ENCODE assay signal across 8 cellular contexts in the genomic region with DNA sequence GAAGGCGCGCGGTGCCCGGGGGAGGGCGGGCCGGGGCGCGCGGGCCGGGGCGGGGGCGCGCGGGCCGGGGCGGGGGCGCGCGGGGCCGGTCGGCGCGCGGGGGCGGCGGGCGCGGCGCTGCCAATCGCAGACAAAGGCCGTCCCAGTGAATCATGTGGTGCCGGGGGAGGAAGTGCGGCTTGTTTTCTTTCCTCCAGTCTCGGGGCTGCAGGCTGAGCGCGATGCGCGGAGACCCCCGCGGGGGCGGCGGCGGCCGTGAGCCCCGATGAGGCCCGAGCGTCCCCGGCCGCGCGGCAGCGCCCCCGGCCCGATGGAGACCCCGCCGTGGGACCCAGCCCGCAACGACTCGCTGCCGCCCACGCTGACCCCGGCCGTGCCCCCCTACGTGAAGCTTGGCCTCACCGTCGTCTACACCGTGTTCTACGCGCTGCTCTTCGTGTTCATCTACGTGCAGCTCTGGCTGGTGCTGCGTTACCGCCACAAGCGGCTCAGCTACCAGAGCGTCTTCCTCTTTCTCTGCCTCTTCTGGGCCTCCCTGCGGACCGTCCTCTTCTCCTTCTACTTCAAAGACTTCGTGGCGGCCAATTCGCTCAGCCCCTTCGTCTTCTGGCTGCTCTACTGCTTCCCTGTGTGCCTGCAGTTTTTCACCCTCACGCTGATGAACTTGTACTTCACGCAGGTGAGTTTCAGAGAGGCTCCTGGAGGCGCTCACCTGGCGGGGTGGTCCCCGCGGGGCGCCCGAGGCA. TPM values are rescaled to one million over a fixed set of nuclear protein-coding genes. Genes with fewer than 3 reads are reported as not detected.
DNase-seq lines count a peak whose midpoint lies in the region; ATAC-seq and TF ChIP-seq lines count a peak whose summit lies in the region.

A gene with protein sequence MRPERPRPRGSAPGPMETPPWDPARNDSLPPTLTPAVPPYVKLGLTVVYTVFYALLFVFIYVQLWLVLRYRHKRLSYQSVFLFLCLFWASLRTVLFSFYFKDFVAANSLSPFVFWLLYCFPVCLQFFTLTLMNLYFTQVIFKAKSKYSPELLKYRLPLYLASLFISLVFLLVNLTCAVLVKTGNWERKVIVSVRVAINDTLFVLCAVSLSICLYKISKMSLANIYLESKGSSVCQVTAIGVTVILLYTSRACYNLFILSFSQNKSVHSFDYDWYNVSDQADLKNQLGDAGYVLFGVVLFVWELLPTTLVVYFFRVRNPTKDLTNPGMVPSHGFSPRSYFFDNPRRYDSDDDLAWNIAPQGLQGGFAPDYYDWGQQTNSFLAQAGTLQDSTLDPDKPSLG (plus strand): TSS at position 182 of the 746 bp plus-strand sequence. CDS start 84 bp downstream, at position 266.

- CTCF ChIA-PET in CD4-positive, alpha-beta T cell (lab: Charles Lee), result no interaction called here

- peak in 1 of 2 donors; percentile 49 for TF ChIP-seq POLR2A in tibial nerve (IDR thresholded peaks at IDR 0.05)

- no peaks in the 10 kb centered on the region for H3K9me3 ChIP-seq in CD4-positive, alpha-beta T cell (ENCODE audit: control insufficient read depth, low read length)
- H3K9me3 ChIP-seq in osteoblast (ENCODE audit: low read depth, low read length) (no peaks in the 10 kb centered on the region), tibial nerve (no peaks in the 10 kb centered on the region)

- ATAC-seq in CD4-positive, alpha-beta T cell (ENCODE audit: poor library complexity), result peak; percentile 75
- ATAC-seq in GM19328 (IDR thresholded peaks at IDR 0.05; ENCODE audit: unreplicated experiment) (peak; percentile 49), HG03457 (IDR thresholded peaks at IDR 0.05; ENCODE audit: unreplicated experiment) (peak; percentile 53)

- peaks cover 36% of the 10 kb centered on the region for H3K4me1 Mint-ChIP-seq in CD4-positive, alpha-beta T cell (ENCODE audit: low read depth)
- peaks cover 17% of the 10 kb centered on the region for H3K4me1 Mint-ChIP-seq in glutamatergic neuron (ENCODE audit: low read depth, unreplicated experiment)

- peaks cover 18% of the 10 kb centered on the region for H3K4me1 ChIP-seq in osteoblast (ENCODE audit: insufficient read depth, low read length)
- peaks cover 0 to 52% (median 7%) of the 10 kb centered on the region in 4 donors for H3K4me1 ChIP-seq in tibial nerve

- peak within 1 kb of the TSS; percentile 100 for H3K4me3 Mint-ChIP-seq in CD4-positive, alpha-beta T cell
- peak within 1 kb of the TSS; percentile 99 for H3K4me3 Mint-ChIP-seq in glutamatergic neuron (ENCODE audit: unreplicated experiment)

- WGBS in tibial nerve, 2 donors, result 0% methylated on average over 29 to 38 of the region's 89 CpGs

- H3K27ac Mint-ChIP-seq in CD4-positive, alpha-beta T cell, result peak within 1 kb of the TSS; percentile 74
- peak within 1 kb of the TSS; percentile 98 for H3K27ac Mint-ChIP-seq in glutamatergic neuron (ENCODE audit: unreplicated experiment)

- POLR2A ChIA-PET in CD4-positive, alpha-beta T cell (lab: Charles Lee), result interaction anchor here (0.6 to 1.7 kb wide), 3 partner anchors 8 to 142 kb away, joined by 3 to 5 read pairs (median 3); no protein-coding TSS in a partner anchor

- no peak for TF ChIP-seq CTCF in CD4-positive, alpha-beta T cell (IDR thresholded peaks at IDR 0.05)
- TF ChIP-seq CTCF in glutamatergic neuron (IDR thresholded peaks at IDR 0.05; ENCODE audit: partially characterized antibody, unreplicated experiment) (no peak), osteoblast (IDR thresholded peaks at IDR 0.05; ENCODE audit: extremely low read depth, low read depth, low read length) (no peak), tibial nerve (IDR thresholded peaks at IDR 0.05) (no peak)

- H3K27me3 Mint-ChIP-seq in CD4-positive, alpha-beta T cell, result peaks cover 39% of the 10 kb centered on the region
- H3K27me3 Mint-ChIP-seq in glutamatergic neuron (ENCODE audit: unreplicated experiment), result peaks cover 25% of the 10 kb centered on the region

- H3K9me3 Mint-ChIP-seq in CD4-positive, alpha-beta T cell, result no peaks in the 10 kb centered on the region
- peaks cover 10% of the 10 kb centered on the region for H3K9me3 Mint-ChIP-seq in glutamatergic neuron (ENCODE audit: unreplicated experiment)

- peak; percentile 19 to 60 (median 38) for DNase-seq in CD4-positive, alpha-beta T cell
- peak; percentile 32 for DNase-seq in SIG-M5 (lab: John Stamatoyannopoulos, UW)
- peak; percentile 61 for DNase-seq in activated naive CD4-positive, alpha-beta T cell treated with anti-CD3 and anti-CD28 coated beads, Interleukin-2, amount 50 U/mL, for 16 hours
- DNase-seq in glutamatergic neuron, result peak; percentile 53
- DNase-seq in osteoblast (ENCODE audit: insufficient read length, low spot score, missing footprints), result peak; percentile 98
- peak in 1 of 2 donors; percentile 26 for DNase-seq in tibial nerve (ENCODE audit: low spot score in 2 of 2)

- peak within 1 kb of the TSS; percentile 89 for H3K4me3 ChIP-seq in osteoblast (ENCODE audit: insufficient read depth, low read length)
- peak within 1 kb of the TSS; percentile 52 to 95 (median 74) for H3K4me3 ChIP-seq in tibial nerve

- peak within 1 kb of the TSS; percentile 96 for H2AFZ ChIP-seq in osteoblast (ENCODE audit: low read length)

- peaks cover 16% of the 10 kb centered on the region for H3K27me3 ChIP-seq in CD4-positive, alpha-beta T cell (ENCODE audit: control insufficient read depth, insufficient read depth, low read length)
- H3K27me3 ChIP-seq in osteoblast (ENCODE audit: insufficient read depth, low read length), result peaks cover 9% of the 10 kb centered on the region
- H3K27me3 ChIP-seq in tibial nerve, result no peaks in the 10 kb centered on the region

- intact Hi-C loops in CD4-positive, alpha-beta T cell (cut with DNase I, micrococcal nuclease), result loop anchor here in 1 of 2 experiments (5.0 kb wide), 1 partner anchor 140 kb away; a partner anchor contains a TSS

- H3K4me2 ChIP-seq in osteoblast (ENCODE audit: insufficient read depth, low read length), result peak within 1 kb of the TSS; percentile 89

- H3K36me3 ChIP-seq in osteoblast (ENCODE audit: insufficient read depth, low read length) (no peaks in the 10 kb centered on the region), tibial nerve (peaks cover 0 to 4% (median 0%) of the 10 kb centered on the region in 3 donors)

- peaks cover 10% of the 10 kb centered on the region for H3K36me3 Mint-ChIP-seq in CD4-positive, alpha-beta T cell (ENCODE audit: low read depth)
- no peaks in the 10 kb centered on the region for H3K36me3 Mint-ChIP-seq in glutamatergic neuron (ENCODE audit: unreplicated experiment)

- TF ChIP-seq EP300 in tibial nerve (IDR thresholded peaks at IDR 0.05), result peak in 1 of 2 donors; percentile 55

- peaks cover 29% of the 10 kb centered on the region for H3K79me2 ChIP-seq in osteoblast (ENCODE audit: insufficient read depth, low read length)

- peaks cover 24% of the 10 kb centered on the region for H4K20me1 ChIP-seq in osteoblast (ENCODE audit: insufficient read depth, low read length)

- no peak within 1 kb of the TSS for H3K27ac ChIP-seq in CD4-positive, alpha-beta T cell (ENCODE audit: low read depth, low read length)
- H3K27ac ChIP-seq in osteoblast (ENCODE audit: low read depth, low read length) (no peak within 1 kb of the TSS), tibial nerve (peak within 1 kb of the TSS; percentile 71 to 91 (median 81))

RNA-seq across cellular contexts. Expression of the gene that starts here (rescaled TPM):
- total RNA-seq in CD4-positive, alpha-beta T cell, result 1 to 10 TPM; 6.3 to 7.4 TPM
- 22.5 TPM for total RNA-seq in glutamatergic neuron (ENCODE audit: unreplicated experiment)
- total RNA-seq in osteoblast, result 23.5 and 28.9 TPM in 2 replicates
- 10 to 100 TPM; 51.1 to 94.8 (median 74.0) TPM for total RNA-seq in tibial nerve

Comparison
In these comparisons a context has a peak if more than half of its experiments do, and no peak if none do; other contexts are left out.
1. H3K27ac ChIP-seq: peak in tibial nerve (4 of 4); none in CD4-positive, alpha-beta T cell (single experiment) and osteoblast (single experiment).
2. Peak in every context shown above with its lines, with median percentiles within 50 percentile points of each other: ATAC-seq.